ENCODE assay signal across 1 cellular context in the genomic region with DNA sequence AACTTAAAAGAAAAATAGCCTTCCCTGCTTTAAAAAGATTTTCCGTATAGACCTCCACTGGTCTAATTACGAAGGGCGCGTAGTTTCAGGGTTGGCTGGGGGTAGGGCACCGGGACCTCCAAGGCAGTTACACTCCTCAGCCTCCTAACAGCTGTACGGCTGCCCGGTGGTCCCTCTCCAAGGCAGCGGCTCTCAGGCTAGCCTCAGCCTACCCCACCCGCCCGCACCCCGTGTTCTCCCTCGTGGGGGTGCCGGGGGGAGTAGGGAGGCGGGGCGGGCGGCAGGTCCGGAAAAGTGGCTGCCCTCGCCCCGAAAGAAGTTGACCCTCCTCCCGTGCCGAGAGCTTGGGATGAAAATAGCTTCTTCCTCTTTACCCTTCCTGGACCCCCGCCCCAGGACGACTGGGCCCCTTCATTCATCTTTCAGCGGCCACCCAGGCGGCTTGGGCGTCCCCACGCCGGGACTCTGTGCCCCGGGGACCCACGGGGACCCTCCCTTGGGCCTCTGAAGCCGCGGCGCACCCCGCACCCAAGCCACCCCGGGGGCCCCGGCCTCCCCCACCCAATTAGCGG.
TF ChIP-seq lines count a peak whose summit lies in the region.

No MANE protein-coding gene starts in this region.

TF ChIP-seq in HCT116, 20 proteins besides CTCF, POLR2A, EP300 and RAD21 (continued from another document):
- TF ChIP-seq EGR1 (IDR thresholded peaks at IDR 0.05; ENCODE audit: low read depth): no peak
- no peak for TF ChIP-seq YY1 (IDR thresholded peaks at IDR 0.05; ENCODE audit: extremely low read depth, insufficient replicate concordance, low read depth, low read length)
- TF ChIP-seq EZH2 (IDR thresholded peaks at IDR 0.05): no peak
- TF ChIP-seq, protein P1, sequence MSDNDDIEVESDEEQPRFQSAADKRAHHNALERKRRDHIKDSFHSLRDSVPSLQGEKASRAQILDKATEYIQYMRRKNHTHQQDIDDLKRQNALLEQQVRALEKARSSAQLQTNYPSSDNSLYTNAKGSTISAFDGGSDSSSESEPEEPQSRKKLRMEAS (IDR thresholded peaks at IDR 0.05): no peak
- TF ChIP-seq ZFX (IDR thresholded peaks at IDR 0.05): peak; percentile 41; the same call in 1 of the 2 replicates
- TF ChIP-seq, protein P2, sequence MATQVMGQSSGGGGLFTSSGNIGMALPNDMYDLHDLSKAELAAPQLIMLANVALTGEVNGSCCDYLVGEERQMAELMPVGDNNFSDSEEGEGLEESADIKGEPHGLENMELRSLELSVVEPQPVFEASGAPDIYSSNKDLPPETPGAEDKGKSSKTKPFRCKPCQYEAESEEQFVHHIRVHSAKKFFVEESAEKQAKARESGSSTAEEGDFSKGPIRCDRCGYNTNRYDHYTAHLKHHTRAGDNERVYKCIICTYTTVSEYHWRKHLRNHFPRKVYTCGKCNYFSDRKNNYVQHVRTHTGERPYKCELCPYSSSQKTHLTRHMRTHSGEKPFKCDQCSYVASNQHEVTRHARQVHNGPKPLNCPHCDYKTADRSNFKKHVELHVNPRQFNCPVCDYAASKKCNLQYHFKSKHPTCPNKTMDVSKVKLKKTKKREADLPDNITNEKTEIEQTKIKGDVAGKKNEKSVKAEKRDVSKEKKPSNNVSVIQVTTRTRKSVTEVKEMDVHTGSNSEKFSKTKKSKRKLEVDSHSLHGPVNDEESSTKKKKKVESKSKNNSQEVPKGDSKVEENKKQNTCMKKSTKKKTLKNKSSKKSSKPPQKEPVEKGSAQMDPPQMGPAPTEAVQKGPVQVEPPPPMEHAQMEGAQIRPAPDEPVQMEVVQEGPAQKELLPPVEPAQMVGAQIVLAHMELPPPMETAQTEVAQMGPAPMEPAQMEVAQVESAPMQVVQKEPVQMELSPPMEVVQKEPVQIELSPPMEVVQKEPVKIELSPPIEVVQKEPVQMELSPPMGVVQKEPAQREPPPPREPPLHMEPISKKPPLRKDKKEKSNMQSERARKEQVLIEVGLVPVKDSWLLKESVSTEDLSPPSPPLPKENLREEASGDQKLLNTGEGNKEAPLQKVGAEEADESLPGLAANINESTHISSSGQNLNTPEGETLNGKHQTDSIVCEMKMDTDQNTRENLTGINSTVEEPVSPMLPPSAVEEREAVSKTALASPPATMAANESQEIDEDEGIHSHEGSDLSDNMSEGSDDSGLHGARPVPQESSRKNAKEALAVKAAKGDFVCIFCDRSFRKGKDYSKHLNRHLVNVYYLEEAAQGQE (IDR thresholded peaks at IDR 0.05; ENCODE audit: low read depth): no peak
TF ChIP-seq in HCT116: peak in this region for 1.
